In the genomic region with DNA sequence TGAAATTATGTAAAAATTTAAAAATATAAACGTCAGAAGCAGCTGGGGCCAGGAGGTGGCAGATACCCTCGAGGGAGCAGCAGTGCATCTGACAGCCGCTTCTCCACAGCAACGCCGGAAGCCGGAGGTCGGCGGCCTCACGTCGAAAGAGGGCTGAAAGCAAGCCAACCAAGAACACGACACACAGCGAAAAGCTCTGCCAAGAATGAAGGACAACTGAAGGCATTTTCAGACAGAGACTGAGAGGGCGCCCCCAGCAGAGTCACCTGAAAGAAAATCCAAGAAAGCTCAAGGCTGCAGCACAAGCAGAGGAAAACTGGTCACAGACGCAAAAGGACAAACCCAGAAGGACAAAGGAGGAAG, we compare ENCODE assay signal across 21 cellular contexts. TPM values are rescaled to one million over a fixed set of nuclear protein-coding genes. Genes with fewer than 3 reads are reported as not detected.
A peak's percentile ranks its signal among the peaks of the same experiment; 100 is the strongest.
DNase-seq lines count a peak whose midpoint lies in the region; ATAC-seq, FAIRE-seq and TF ChIP-seq lines count a peak whose summit lies in the region.
"Had no signal": no experiment of that assay in that cellular context is flagged by ENCODE, and none has a peak within 500 bp of the region (broad histone marks: within the 10 kb centered on the region; RNA-seq: fewer than 3 reads in every experiment).

No MANE protein-coding gene starts in this region.

- peak; percentile 16 for DNase-seq in EH (ENCODE audit: low read depth)
- no peak for DNase-seq in NT2/D1 (ENCODE audit: low read depth, low spot score)
- DNase-seq in central memory CD8-positive, alpha-beta T cell (ENCODE audit: low spot score in 2 of 2), result no peak
- DNase-seq in kidney, result peak; percentile 77
- DNase-seq in SIG-M5 (lab: John Stamatoyannopoulos, UW), result no peak
- DNase-seq in SJCRH30, result no peak
- DNase-seq in A673 (ENCODE audit: low spot score), result no peak
- DNase-seq: activated CD4-positive, alpha-beta T cell treated with anti-CD3 and anti-CD28 coated beads for 48 hours; activated naive CD4-positive, alpha-beta T cell treated with anti-CD3 and anti-CD28 coated beads for 36 hours; Caco-2; dorsolateral prefrontal cortex; lower lobe of right lung; NCI-H1092 treated with DMSO at 0.1 percent for 48 hours; NCI-H69; PC-9; T1000 had no signal

- H3K9me3 Mint-ChIP-seq in central memory CD8-positive, alpha-beta T cell, result no peaks in the 10 kb centered on the region
- H3K9me3 Mint-ChIP-seq: activated naive CD4-positive, alpha-beta T cell treated with anti-CD3 and anti-CD28 coated beads for 36 hours; brain had no signal

- H3K36me3 ChIP-seq in NT2/D1 (ENCODE audit: insufficient read depth, insufficient read length, low read length) (no peaks in the 10 kb centered on the region), kidney (ENCODE audit: control insufficient read depth in 1 of 2, insufficient read depth in 2 of 2, low read length in 2 of 2) (no peaks in the 10 kb centered on the region), SJCRH30 (no peaks in the 10 kb centered on the region), A673 (ENCODE audit: insufficient read depth, low read length, poor library complexity, severe bottlenecking) (no peaks in the 10 kb centered on the region)
- H3K36me3 ChIP-seq: lower lobe of right lung had no signal

- H3K4me1 Mint-ChIP-seq in central memory CD8-positive, alpha-beta T cell, result peaks cover 52% of the 10 kb centered on the region

- CTCF ChIA-PET in A673 (lab: Charles Lee), result no interaction called here

- no peak for FAIRE-seq in kidney (lab: Jason Lieb, UNC)

- POLR2A ChIA-PET in A673 (lab: Charles Lee; ENCODE audit: low non-redundant PET), result no interaction called here

- intact Hi-C loops in kidney (cut with DNase I) (no loop called here), A673 (cut with micrococcal nuclease; ENCODE audit: unreplicated experiment) (no loop called here)

- H3K4me3 Mint-ChIP-seq in central memory CD8-positive, alpha-beta T cell, result no peak overlapping the region
- H3K4me3 Mint-ChIP-seq: activated naive CD4-positive, alpha-beta T cell treated with anti-CD3 and anti-CD28 coated beads for 36 hours; brain had no signal

- H3K9me3 ChIP-seq in NT2/D1 (ENCODE audit: insufficient read depth, low read length) (no peaks in the 10 kb centered on the region), kidney (ENCODE audit: control insufficient read depth in 1 of 2, low read length in 2 of 2) (no peaks in the 10 kb centered on the region), SJCRH30 (replicated peaks) (no peaks in the 10 kb centered on the region), A673 (ENCODE audit: low read depth, low read length, poor library complexity, severe bottlenecking) (no peaks in the 10 kb centered on the region)
- H3K9me3 ChIP-seq: Caco-2, gastroesophageal sphincter, lower lobe of right lung had no signal

- ATAC-seq in central memory CD8-positive, alpha-beta T cell (replicated peaks; ENCODE audit: extremely low read depth, poor library complexity, severe bottlenecking), result no peak
- ATAC-seq in HG03354 (IDR thresholded peaks at IDR 0.05; ENCODE audit: poor library complexity, severe bottlenecking, unreplicated experiment), result no peak
- ATAC-seq: gastroesophageal sphincter, lower lobe of right lung had no signal

- H3K4me3 ChIP-seq in NT2/D1 (ENCODE audit: insufficient read length, low read depth) (no peak overlapping the region), kidney (ENCODE audit: low read length in 2 of 2) (no peak overlapping the region), SJCRH30 (no peak overlapping the region), A673 (ENCODE audit: low read depth, low read length, poor library complexity, severe bottlenecking) (no peak overlapping the region)
- H3K4me3 ChIP-seq: dorsolateral prefrontal cortex, gastroesophageal sphincter, lower lobe of right lung, PC-9, SK-N-MC had no signal

- peaks cover 11% of the 10 kb centered on the region for H3K36me3 Mint-ChIP-seq in central memory CD8-positive, alpha-beta T cell (ENCODE audit: insufficient read depth)
- H3K36me3 Mint-ChIP-seq: brain had no signal

- H3K27me3 ChIP-seq in NT2/D1 (ENCODE audit: insufficient read depth, insufficient read length), result no peaks in the 10 kb centered on the region
- no peaks in the 10 kb centered on the region for H3K27me3 ChIP-seq in SJCRH30
- H3K27me3 ChIP-seq in A673 (replicated peaks; ENCODE audit: insufficient read depth, low read depth, low read length, poor library complexity), result no peaks in the 10 kb centered on the region
- H3K27me3 ChIP-seq: dorsolateral prefrontal cortex, gastroesophageal sphincter had no signal

- peaks cover 15% of the 10 kb centered on the region for H3K4me1 ChIP-seq in NT2/D1 (ENCODE audit: insufficient read depth, insufficient read length)
- H3K4me1 ChIP-seq in kidney (ENCODE audit: control insufficient read depth in 1 of 2, insufficient read depth in 1 of 2, low read depth in 1 of 2, low read length in 2 of 2), result peaks cover 0 to 4% of the 10 kb centered on the region in 2 donors
- no peaks in the 10 kb centered on the region for H3K4me1 ChIP-seq in SJCRH30
- H3K4me1 ChIP-seq in A673 (ENCODE audit: insufficient read depth, low read length, poor library complexity, severe bottlenecking), result no peaks in the 10 kb centered on the region
- H3K4me1 ChIP-seq: parathyroid adenoma had no signal

- H3K27ac ChIP-seq in kidney (ENCODE audit: low read depth in 2 of 2, low read length in 2 of 2) (no peak overlapping the region), SJCRH30 (no peak overlapping the region), A673 (ENCODE audit: low read depth, low read length, poor library complexity, severe bottlenecking) (no peak overlapping the region)
- H3K27ac ChIP-seq: gastroesophageal sphincter, lower lobe of right lung, parathyroid adenoma, PC-9, SK-N-MC had no signal

- H3K27ac Mint-ChIP-seq in central memory CD8-positive, alpha-beta T cell (ENCODE audit: low read depth), result peak overlapping the region; percentile 58
- H3K27ac Mint-ChIP-seq: activated naive CD4-positive, alpha-beta T cell treated with anti-CD3 and anti-CD28 coated beads for 36 hours had no signal

- H3K27me3 Mint-ChIP-seq in central memory CD8-positive, alpha-beta T cell, result no peaks in the 10 kb centered on the region
- H3K27me3 Mint-ChIP-seq: brain had no signal

- no TSS peak for BruUV-seq in A673 (replicated peaks; lab: Mats Ljungman, UMichigan)

- peak overlapping the region; percentile 45 for H3K9ac ChIP-seq in NT2/D1 (ENCODE audit: insufficient read length, low read depth)
- H3K9ac ChIP-seq in kidney (ENCODE audit: low read length in 2 of 2), result no peak overlapping the region
- H3K9ac ChIP-seq: parathyroid adenoma had no signal

- no peak for TF ChIP-seq CTCF in kidney (IDR thresholded peaks at IDR 0.05; ENCODE audit: borderline replicate concordance, extremely low read depth, insufficient read depth)
- no peak for TF ChIP-seq CTCF in A673 (conservative IDR thresholded peaks at IDR 0.05; ENCODE audit: low read depth, low read length)

RNA-seq across cellular contexts. Expression of gene MOB2, which starts 34.4 kb away (rescaled TPM):
- total RNA-seq in kidney (51.7 TPM), A673 (2021) (14.5 and 14.7 TPM in 2 replicates)
- polyA plus RNA-seq in kidney (ENCODE audit: insufficient read depth, low read depth, low replicate concordance), result 50.7 TPM
- total RNA-seq in SJCRH30 (2014; rRNA removed; shearing (Covaris generic)), result 11.3 and 13.5 TPM in 2 replicates

RNA-seq across cellular contexts. Expression of gene DUSP8, which starts 51.1 kb away (rescaled TPM):
- 9.1 TPM for total RNA-seq in kidney
- polyA plus RNA-seq in kidney (ENCODE audit: insufficient read depth, low read depth, low replicate concordance), result 1.9 TPM
- total RNA-seq in SJCRH30 (2014; rRNA removed; shearing (Covaris generic)), result 0.71 and 0.83 TPM in 2 replicates
- 0.70 and 1.9 TPM in 2 replicates for total RNA-seq in A673 (2021)

Comparison
In these comparisons a context has a peak if more than half of its experiments do, and no peak if none do; other contexts are left out.
1. DNase-seq: peak in EH (single experiment) and kidney (single experiment); none in NT2/D1 (single experiment), central memory CD8-positive, alpha-beta T cell (0 of 2), SIG-M5 (single experiment), SJCRH30 (0 of 2) and A673 (single experiment).